Comparison of ENCODE assay signal across 15 cellular contexts in genomic region chr16:17417740-17418139, GRCh38. TPM values are rescaled to one million over a fixed set of nuclear protein-coding genes. Genes with fewer than 3 reads are reported as not detected.
DNase-seq lines count a peak whose midpoint lies in the region; ATAC-seq and TF ChIP-seq lines count a peak whose summit lies in the region.
"Had no signal": no experiment of that assay in that cellular context is flagged by ENCODE, and none has a peak within 500 bp of the region (broad histone marks: within the 10 kb centered on the region; RNA-seq: fewer than 3 reads in every experiment).

No MANE protein-coding gene starts in this region.

- H3K4me3 ChIP-seq in CD4-positive, CD25-positive, alpha-beta regulatory T cell (ENCODE audit: low read depth, low read length) = no peak overlapping the region
- H3K4me3 ChIP-seq: GM23338 had no signal

- H3K4me1 ChIP-seq in CD4-positive, CD25-positive, alpha-beta regulatory T cell (ENCODE audit: control insufficient read depth, insufficient read depth, low read length, poor library complexity, severe bottlenecking) = peaks cover 23% of the 10 kb centered on the region

- peak overlapping the region in 1 of 4 donors; percentile 67 for H3K4me3 Mint-ChIP-seq in CD4-positive, CD25-positive, alpha-beta regulatory T cell
- H3K4me3 Mint-ChIP-seq in activated naive CD8-positive, alpha-beta T cell treated with anti-CD3 and anti-CD28 coated beads, Interleukin-2, amount 50 U/mL, for 24 hours = peak overlapping the region; percentile 78
- H3K4me3 Mint-ChIP-seq in neural crest cell = no peak overlapping the region
- H3K4me3 Mint-ChIP-seq: GM23338 had no signal

- H3K27ac Mint-ChIP-seq in CD4-positive, CD25-positive, alpha-beta regulatory T cell = peak overlapping the region; percentile 42 to 67 (median 50)
- peak overlapping the region; percentile 90 for H3K27ac Mint-ChIP-seq in activated naive CD8-positive, alpha-beta T cell treated with anti-CD3 and anti-CD28 coated beads, Interleukin-2, amount 50 U/mL, for 24 hours
- H3K27ac Mint-ChIP-seq in neural crest cell (ENCODE audit: unreplicated experiment) = peak overlapping the region; percentile 63
- H3K27ac Mint-ChIP-seq: GM23338 had no signal

- TF ChIP-seq CTCF in neural crest cell (conservative IDR thresholded peaks at IDR 0.05) = no peak

- no peak for DNase-seq in CD4-positive, CD25-positive, alpha-beta regulatory T cell
- DNase-seq in M059J (ENCODE audit: low read depth) = peak; percentile 38
- peak; percentile 6 for DNase-seq in activated naive CD8-positive, alpha-beta T cell treated with anti-CD3 and anti-CD28 coated beads, Interleukin-2, amount 50 U/mL, for 24 hours
- DNase-seq in neural crest cell (ENCODE audit: low read depth, low spot score) = no peak
- no peak for DNase-seq in DMS 273 treated with DMSO at 0.1 percent for 48 hours (lab: John Stamatoyannopoulos, UW)
- no peak for DNase-seq in medulla oblongata (ENCODE audit: extremely low spot score)
- no peak for DNase-seq in NCI-H2196 (lab: John Stamatoyannopoulos, UW; ENCODE audit: unreplicated experiment)
- DNase-seq: brain microvascular endothelial cell; effector memory CD4-positive, alpha-beta T cell; foreskin keratinocyte; KG1; NCI-H1694 treated with DMSO at 0.1 percent for 48 hours; NCI-H748 treated with DMSO at 0.1 percent for 48 hours had no signal

- H3K9me3 ChIP-seq in CD4-positive, CD25-positive, alpha-beta regulatory T cell (ENCODE audit: control insufficient read depth in 2 of 2, low read length in 2 of 2) = no peaks in the 10 kb centered on the region

- no peaks in the 10 kb centered on the region for H3K27me3 Mint-ChIP-seq in CD4-positive, CD25-positive, alpha-beta regulatory T cell
- no peaks in the 10 kb centered on the region for H3K27me3 Mint-ChIP-seq in activated naive CD8-positive, alpha-beta T cell treated with anti-CD3 and anti-CD28 coated beads, Interleukin-2, amount 50 U/mL, for 24 hours
- H3K27me3 Mint-ChIP-seq in neural crest cell (ENCODE audit: low read depth) = peaks cover 2% of the 10 kb centered on the region

- ATAC-seq in CD4-positive, CD25-positive, alpha-beta regulatory T cell (ENCODE audit: low read depth in 2 of 2) = no peak
- ATAC-seq in activated naive CD8-positive, alpha-beta T cell treated with anti-CD3 and anti-CD28 coated beads, Interleukin-2, amount 50 U/mL, for 24 hours = no peak
- ATAC-seq: foreskin keratinocyte, GM23338 had no signal

- H3K36me3 Mint-ChIP-seq in CD4-positive, CD25-positive, alpha-beta regulatory T cell = peaks cover 3% of the 10 kb centered on the region
- no peaks in the 10 kb centered on the region for H3K36me3 Mint-ChIP-seq in activated naive CD8-positive, alpha-beta T cell treated with anti-CD3 and anti-CD28 coated beads, Interleukin-2, amount 50 U/mL, for 24 hours (ENCODE audit: low read depth)
- H3K36me3 Mint-ChIP-seq in neural crest cell (ENCODE audit: low read depth) = no peaks in the 10 kb centered on the region

- no peaks in the 10 kb centered on the region for H3K36me3 ChIP-seq in CD4-positive, CD25-positive, alpha-beta regulatory T cell (ENCODE audit: control insufficient read depth, insufficient read depth, low read length)
- H3K36me3 ChIP-seq: brain microvascular endothelial cell had no signal

- no peaks in the 10 kb centered on the region for H3K9me3 Mint-ChIP-seq in CD4-positive, CD25-positive, alpha-beta regulatory T cell
- no peaks in the 10 kb centered on the region for H3K9me3 Mint-ChIP-seq in activated naive CD8-positive, alpha-beta T cell treated with anti-CD3 and anti-CD28 coated beads, Interleukin-2, amount 50 U/mL, for 24 hours
- H3K9me3 Mint-ChIP-seq in neural crest cell = no peaks in the 10 kb centered on the region

- no peaks in the 10 kb centered on the region for H3K27me3 ChIP-seq in CD4-positive, CD25-positive, alpha-beta regulatory T cell (ENCODE audit: control insufficient read depth, insufficient read depth, low read length)
- H3K27me3 ChIP-seq: brain microvascular endothelial cell, foreskin keratinocyte had no signal

- H3K27ac ChIP-seq in CD4-positive, CD25-positive, alpha-beta regulatory T cell (ENCODE audit: insufficient read depth, low read length, poor library complexity, severe bottlenecking) = no peak overlapping the region
- H3K27ac ChIP-seq: brain microvascular endothelial cell, C4-2B, foreskin keratinocyte had no signal

- H3K4me1 Mint-ChIP-seq in CD4-positive, CD25-positive, alpha-beta regulatory T cell = peaks cover 26 to 52% (median 33%) of the 10 kb centered on the region in 4 donors
- H3K4me1 Mint-ChIP-seq in activated naive CD8-positive, alpha-beta T cell treated with anti-CD3 and anti-CD28 coated beads, Interleukin-2, amount 50 U/mL, for 24 hours = peaks cover 51% of the 10 kb centered on the region
- peaks cover 33% of the 10 kb centered on the region for H3K4me1 Mint-ChIP-seq in neural crest cell

RNA-seq across cellular contexts. Expression of gene XYLT1, which starts 53.0 kb away (rescaled TPM):
- 26.3 TPM for total RNA-seq in CD4-positive, CD25-positive, alpha-beta regulatory T cell
- 1 to 10 TPM in 3 of 4 donors, under 1 TPM in 1; 0.68 to 3.3 (median 2.7) TPM for polyA plus RNA-seq in CD4-positive, CD25-positive, alpha-beta regulatory T cell
- total RNA-seq in M059J (2014; rRNA removed; shearing (Covaris generic)) = 6.3 and 10.3 TPM in 2 replicates
- 14.3 and 15.0 TPM in 2 replicates for total RNA-seq in neural crest cell

Comparison
In these comparisons a context has a peak if more than half of its experiments do, and no peak if none do; other contexts are left out.
1. DNase-seq: peak in M059J (single experiment) and activated naive CD8-positive, alpha-beta T cell treated with anti-CD3 and anti-CD28 coated beads, Interleukin-2, amount 50 U/mL, for 24 hours (single experiment); none in CD4-positive, CD25-positive, alpha-beta regulatory T cell (0 of 3), neural crest cell (single experiment), DMS 273 treated with DMSO at 0.1 percent for 48 hours (single experiment), medulla oblongata (single experiment) and NCI-H2196 (single experiment).
2. Peak in every context shown above with its lines, with median percentiles within 50 percentile points of each other: H3K27ac Mint-ChIP-seq.